13 cellular contexts compared by ENCODE assay signal in genomic region chr7:154584352-154585252, GRCh38.
A peak's percentile ranks its signal among the peaks of the same experiment; 100 is the strongest.
DNase-seq lines count a peak whose midpoint lies in the region; TF ChIP-seq lines count a peak whose summit lies in the region.
"Had no signal": no experiment of that assay in that cellular context is flagged by ENCODE, and none has a peak within 500 bp of the region (broad histone marks: within the 10 kb centered on the region; RNA-seq: fewer than 3 reads in every experiment).

No MANE protein-coding gene starts in this region.

- H3K9me3 ChIP-seq in endodermal cell (ENCODE audit: control insufficient read depth, low read length) (no peaks in the 10 kb centered on the region), neural progenitor cell (ENCODE audit: low read depth) (no peaks in the 10 kb centered on the region)

- H3K4me3 ChIP-seq in endodermal cell (ENCODE audit: low read length) (no peak overlapping the region), neural progenitor cell (no peak overlapping the region)

- H3K4me1 Mint-ChIP-seq in endodermal cell (peaks cover 3% of the 10 kb centered on the region), neural progenitor cell (no peaks in the 10 kb centered on the region), CD14-positive monocyte (no peaks in the 10 kb centered on the region)
- H3K4me1 Mint-ChIP-seq: activated CD4-positive, alpha-beta T cell treated with anti-CD3 and anti-CD28 coated beads, Interleukin-2, amount 10 ng/mL, durations not matched to agents 7 days and 5 days; CD4-positive, alpha-beta memory T cell; naive thymus-derived CD4-positive, alpha-beta T cell had no signal

- H3K27ac Mint-ChIP-seq in endodermal cell, result no peak overlapping the region
- peak overlapping the region; percentile 64 for H3K27ac Mint-ChIP-seq in neural progenitor cell
- no peak overlapping the region for H3K27ac Mint-ChIP-seq in CD14-positive monocyte
- H3K27ac Mint-ChIP-seq: activated CD4-positive, alpha-beta T cell treated with anti-CD3 and anti-CD28 coated beads, Interleukin-2, amount 10 ng/mL, durations not matched to agents 7 days and 5 days; CD4-positive, alpha-beta memory T cell had no signal

- DNase-seq in G401 (ENCODE audit: low spot score), result peak; percentile 30
- peak; percentile 25 for DNase-seq in NAMALWA (ENCODE audit: low spot score)
- DNase-seq in endodermal cell, result no peak
- DNase-seq in neural progenitor cell (ENCODE audit: low spot score), result peak; percentile 28
- DNase-seq in CD14-positive monocyte (ENCODE audit: low spot score), result no peak
- DNase-seq in NCI-H1694 treated with DMSO at 0.1 percent for 48 hours (lab: John Stamatoyannopoulos, UW), result no peak
- DNase-seq in NCI-H2227 treated with DMSO at 0.1 percent for 48 hours (lab: John Stamatoyannopoulos, UW), result no peak
- DNase-seq in NCI-H748 treated with DMSO at 0.1 percent for 48 hours (lab: John Stamatoyannopoulos, UW), result no peak
- DNase-seq: activated CD4-positive, alpha-beta T cell treated with anti-CD3 and anti-CD28 coated beads, Interleukin-2, amount 10 ng/mL, durations not matched to agents 7 days and 5 days; CD4-positive, alpha-beta memory T cell; naive thymus-derived CD4-positive, alpha-beta T cell; SHP77 had no signal

- no peaks in the 10 kb centered on the region for H4K20me1 ChIP-seq in neural progenitor cell (ENCODE audit: low read depth)

- no peaks in the 10 kb centered on the region for H3K4me1 ChIP-seq in endodermal cell (ENCODE audit: control insufficient read depth, insufficient read depth, low read length)
- no peaks in the 10 kb centered on the region for H3K4me1 ChIP-seq in neural progenitor cell

- H3K36me3 Mint-ChIP-seq in endodermal cell (ENCODE audit: low read depth), result no peaks in the 10 kb centered on the region
- H3K36me3 Mint-ChIP-seq in neural progenitor cell, result no peaks in the 10 kb centered on the region
- no peaks in the 10 kb centered on the region for H3K36me3 Mint-ChIP-seq in CD14-positive monocyte
- H3K36me3 Mint-ChIP-seq: CD4-positive, alpha-beta memory T cell; naive thymus-derived CD4-positive, alpha-beta T cell had no signal

- no peaks in the 10 kb centered on the region for H3F3A ChIP-seq in neural progenitor cell (ENCODE audit: low read depth)

- H3K4me2 ChIP-seq in neural progenitor cell, result no peak overlapping the region

- H2AFZ ChIP-seq in neural progenitor cell (replicated peaks), result peak overlapping the region; percentile 97

- H3K27ac ChIP-seq in endodermal cell (ENCODE audit: low read depth, low read length), result no peak overlapping the region
- no peak overlapping the region for H3K27ac ChIP-seq in neural progenitor cell
- H3K27ac ChIP-seq: epithelial cell of prostate had no signal

- in situ Hi-C loops in G401 (cut with HindIII; ENCODE audit: low sequenced_read_pairs), result no loop called here

- H3K27me3 ChIP-seq in endodermal cell (ENCODE audit: control insufficient read depth, insufficient read depth, low read length, poor library complexity, severe bottlenecking), result no peaks in the 10 kb centered on the region
- H3K27me3 ChIP-seq in neural progenitor cell, result no peaks in the 10 kb centered on the region

- no peaks in the 10 kb centered on the region for H3K79me2 ChIP-seq in neural progenitor cell (ENCODE audit: low read depth)

- H3K4me3 Mint-ChIP-seq in endodermal cell (no peak overlapping the region), neural progenitor cell (no peak overlapping the region), CD14-positive monocyte (no peak overlapping the region)
- H3K4me3 Mint-ChIP-seq: activated CD4-positive, alpha-beta T cell treated with anti-CD3 and anti-CD28 coated beads, Interleukin-2, amount 10 ng/mL, durations not matched to agents 7 days and 5 days; CD4-positive, alpha-beta memory T cell; naive thymus-derived CD4-positive, alpha-beta T cell had no signal

- H3K36me3 ChIP-seq in endodermal cell (ENCODE audit: control insufficient read depth, insufficient read depth, low read length) (no peaks in the 10 kb centered on the region), neural progenitor cell (no peaks in the 10 kb centered on the region)

- H3K9ac ChIP-seq in endodermal cell (ENCODE audit: extremely low read depth, low read length, poor library complexity, severe bottlenecking) (no peak overlapping the region), neural progenitor cell (no peak overlapping the region)

- intact Hi-C loops in CD14-positive monocyte (cut with micrococcal nuclease), result no loop called here

- H3K27me3 Mint-ChIP-seq in endodermal cell (ENCODE audit: insufficient read depth) (no peaks in the 10 kb centered on the region), neural progenitor cell (ENCODE audit: insufficient read depth, low read depth) (no peaks in the 10 kb centered on the region), CD14-positive monocyte (ENCODE audit: low read depth in 3 of 3) (peaks cover 0 to 1% (median 0%) of the 10 kb centered on the region in 3 donors)
- H3K27me3 Mint-ChIP-seq: activated CD4-positive, alpha-beta T cell treated with anti-CD3 and anti-CD28 coated beads, Interleukin-2, amount 10 ng/mL, durations not matched to agents 7 days and 5 days; CD4-positive, alpha-beta memory T cell had no signal

- H3K9me3 Mint-ChIP-seq in endodermal cell (no peaks in the 10 kb centered on the region), neural progenitor cell (peaks cover 2% of the 10 kb centered on the region), CD14-positive monocyte (peaks cover 10 to 51% (median 21%) of the 10 kb centered on the region in 7 donors)
- H3K9me3 Mint-ChIP-seq: activated CD4-positive, alpha-beta T cell treated with anti-CD3 and anti-CD28 coated beads, Interleukin-2, amount 10 ng/mL, durations not matched to agents 7 days and 5 days had no signal

- peak; percentile 88 for TF ChIP-seq CTCF in endodermal cell (conservative IDR thresholded peaks at IDR 0.05)
- peak; percentile 65 for TF ChIP-seq CTCF in neural progenitor cell (IDR thresholded peaks at IDR 0.05)
- no peak for TF ChIP-seq CTCF in CD14-positive monocyte (IDR thresholded peaks at IDR 0.05)

- 79 to 80% methylated on average over 12 to 19 of the region's 20 CpGs for WGBS in endodermal cell (ENCODE audit: insufficient coverage in 1 of 2, insufficient read length in 1 of 2), 2 experiments

Comparison
In these comparisons a context has a peak if more than half of its experiments do, and no peak if none do; other contexts are left out.
1. DNase-seq: peak in G401 (single experiment), NAMALWA (single experiment) and neural progenitor cell (single experiment); none in endodermal cell (single experiment), CD14-positive monocyte (single experiment), NCI-H1694 treated with DMSO at 0.1 percent for 48 hours (single experiment), NCI-H2227 treated with DMSO at 0.1 percent for 48 hours (single experiment) and NCI-H748 treated with DMSO at 0.1 percent for 48 hours (single experiment).